Comparison of ENCODE assay signal across 14 cellular contexts in the genomic region with DNA sequence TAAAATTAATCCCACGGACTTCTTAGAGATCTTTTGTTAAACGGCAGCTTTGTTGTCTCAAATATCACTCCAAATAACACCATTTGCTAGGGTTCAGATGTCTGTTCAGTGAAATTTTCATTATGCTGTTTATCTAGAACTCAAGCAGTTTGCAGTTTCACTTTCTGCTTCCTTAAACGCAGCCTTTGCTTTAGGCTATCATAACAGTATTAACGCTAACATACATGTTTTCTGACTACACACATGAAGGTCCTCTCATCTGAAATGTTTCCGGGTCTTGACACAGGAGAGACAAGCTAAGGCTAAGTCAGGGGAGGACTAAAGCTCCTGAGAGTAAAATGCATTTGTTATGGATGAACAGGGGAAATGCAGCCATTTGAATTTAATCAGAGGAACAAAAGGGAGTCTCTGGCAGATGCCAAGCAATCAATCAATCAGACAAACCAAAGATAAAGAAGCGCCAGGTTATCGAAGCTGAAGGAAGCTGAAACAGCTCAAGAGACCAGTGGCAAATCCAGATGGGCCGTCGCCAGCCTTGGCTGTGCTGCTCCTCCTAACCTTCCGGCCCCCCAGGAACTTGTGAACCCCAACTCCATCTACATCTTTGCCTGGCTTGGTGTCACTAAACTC. TPM values are rescaled to one million over a fixed set of nuclear protein-coding genes. Genes with fewer than 3 reads are reported as not detected.
DNase-seq lines count a peak whose midpoint lies in the region; ATAC-seq and TF ChIP-seq lines count a peak whose summit lies in the region.
"Had no signal": no experiment of that assay in that cellular context is flagged by ENCODE, and none has a peak within 500 bp of the region (broad histone marks: within the 10 kb centered on the region; RNA-seq: fewer than 3 reads in every experiment).

No MANE protein-coding gene starts in this region.

- peaks cover 39 to 54% of the 10 kb centered on the region in 2 donors for H3K36me3 Mint-ChIP-seq in CD4-positive, alpha-beta memory T cell
- peaks cover 9% of the 10 kb centered on the region for H3K36me3 Mint-ChIP-seq in activated naive CD8-positive, alpha-beta T cell treated with anti-CD3 and anti-CD28 coated beads for 36 hours
- H3K36me3 Mint-ChIP-seq in nephron (ENCODE audit: low read depth) = peaks cover 58% of the 10 kb centered on the region

- no peak for TF ChIP-seq CTCF in nephron (IDR thresholded peaks at IDR 0.05; ENCODE audit: unreplicated experiment in 3 of 3)

- no peaks in the 10 kb centered on the region for H3K9me3 ChIP-seq in CD4-positive, alpha-beta memory T cell (ENCODE audit: control insufficient read depth in 1 of 2, low read length in 2 of 2)

- CTCF ChIA-PET in CD4-positive, alpha-beta memory T cell (lab: Charles Lee; ENCODE audit: partially characterized antibody) = no interaction called here

- peak in 2 of 5 donors; percentile 27 to 34 for DNase-seq in CD4-positive, alpha-beta memory T cell
- no peak for DNase-seq in activated naive CD8-positive, alpha-beta T cell treated with anti-CD3 and anti-CD28 coated beads for 36 hours
- no peak for DNase-seq in NCI-H2227 (lab: John Stamatoyannopoulos, UW; ENCODE audit: unreplicated experiment)
- DNase-seq in CD1c-positive myeloid dendritic cell (ENCODE audit: extremely low spot score) = no peak
- no peak for DNase-seq in dedifferentiated amniotic fluid mesenchymal stem cell (ENCODE audit: extremely low spot score)
- DNase-seq: activated effector memory CD4-positive, alpha-beta T cell treated with Interleukin-2 at 50 U/mL for 16 hours; dermis blood vessel endothelial cell; DMS 273 treated with DMSO at 0.1 percent for 48 hours; NCI-H1105 treated with DMSO at 0.1 percent for 48 hours; trophoblast cell had no signal

- H3K27me3 Mint-ChIP-seq in CD4-positive, alpha-beta memory T cell = no peaks in the 10 kb centered on the region
- H3K27me3 Mint-ChIP-seq in activated naive CD8-positive, alpha-beta T cell treated with anti-CD3 and anti-CD28 coated beads for 36 hours = no peaks in the 10 kb centered on the region
- no peaks in the 10 kb centered on the region for H3K27me3 Mint-ChIP-seq in nephron (ENCODE audit: low read depth)

- H3K4me3 Mint-ChIP-seq in CD4-positive, alpha-beta memory T cell = peak overlapping the region in 7 of 8 donors; percentile 66 to 86 (median 78)
- H3K4me3 Mint-ChIP-seq in activated naive CD8-positive, alpha-beta T cell treated with anti-CD3 and anti-CD28 coated beads for 36 hours = no peak overlapping the region
- H3K4me3 Mint-ChIP-seq in nephron = peak overlapping the region in 1 of 3 experiments; percentile 35

- POLR2A ChIA-PET in CD4-positive, alpha-beta memory T cell (lab: Charles Lee; ENCODE audit: partially characterized antibody) = interaction anchor here (1.1 to 3.8 kb wide), 3 partner anchors 12 to 16 kb away, joined by 3 to 21 read pairs (median 4); partner anchors contain the start of gene CCSAP

- no peaks in the 10 kb centered on the region for H3K27me3 ChIP-seq in CD4-positive, alpha-beta memory T cell (ENCODE audit: insufficient read depth, low read length)

- H3K9me3 Mint-ChIP-seq in CD4-positive, alpha-beta memory T cell = no peaks in the 10 kb centered on the region
- H3K9me3 Mint-ChIP-seq in activated naive CD8-positive, alpha-beta T cell treated with anti-CD3 and anti-CD28 coated beads for 36 hours = no peaks in the 10 kb centered on the region
- H3K9me3 Mint-ChIP-seq in nephron = no peaks in the 10 kb centered on the region

- peaks cover 9% of the 10 kb centered on the region for H3K36me3 ChIP-seq in CD4-positive, alpha-beta memory T cell (ENCODE audit: insufficient read depth, low read length)

- H3K4me1 Mint-ChIP-seq in CD4-positive, alpha-beta memory T cell = peaks cover 7 to 56% (median 43%) of the 10 kb centered on the region in 4 donors
- peaks cover 6% of the 10 kb centered on the region for H3K4me1 Mint-ChIP-seq in activated naive CD8-positive, alpha-beta T cell treated with anti-CD3 and anti-CD28 coated beads for 36 hours
- H3K4me1 Mint-ChIP-seq in nephron = peaks cover 17% of the 10 kb centered on the region

- H3K27ac Mint-ChIP-seq in CD4-positive, alpha-beta memory T cell = peak overlapping the region; percentile 57 to 98 (median 97)
- H3K27ac Mint-ChIP-seq in activated naive CD8-positive, alpha-beta T cell treated with anti-CD3 and anti-CD28 coated beads for 36 hours = peak overlapping the region; percentile 28
- H3K27ac Mint-ChIP-seq in nephron = peak overlapping the region in 2 of 3 experiments; percentile 6 to 49

- peak; percentile 43 for ATAC-seq in HG02852 (IDR thresholded peaks at IDR 0.05; ENCODE audit: unreplicated experiment)

- peak overlapping the region; percentile 62 for H3K27ac ChIP-seq in CD4-positive, alpha-beta memory T cell (ENCODE audit: low read depth, low read length)
- H3K27ac ChIP-seq: HL-60 had no signal

- peak overlapping the region in 1 of 2 donors; percentile 3 for H3K4me3 ChIP-seq in CD4-positive, alpha-beta memory T cell (ENCODE audit: low read length in 2 of 2)
- H3K4me3 ChIP-seq: lung had no signal

- intact Hi-C loops in CD4-positive, alpha-beta memory T cell (cut with micrococcal nuclease) = loop anchor here (1.0 kb wide), 1 partner anchor 15 kb away; no protein-coding TSS in a partner anchor

- peaks cover 16% of the 10 kb centered on the region for H3K4me1 ChIP-seq in CD4-positive, alpha-beta memory T cell (ENCODE audit: insufficient read depth, low read length)

RNA-seq across cellular contexts. Expression of gene CCSAP, which starts 16.9 kb away (rescaled TPM):
- 10 to 100 TPM; 17.5 to 18.3 TPM for total RNA-seq in CD4-positive, alpha-beta memory T cell
- 1 to 10 TPM; 3.9 to 4.1 TPM for polyA plus RNA-seq in CD4-positive, alpha-beta memory T cell
- total RNA-seq in activated naive CD8-positive, alpha-beta T cell treated with anti-CD3 and anti-CD28 coated beads for 36 hours = 1 to 10 TPM; 7.6 to 8.2 TPM

RNA-seq across cellular contexts. Expression of gene RAB4A, which starts 55.1 kb away (rescaled TPM):
- total RNA-seq in CD4-positive, alpha-beta memory T cell = 10 to 100 TPM; 43.7 to 44.9 TPM
- 10 to 100 TPM; 18.8 to 23.0 TPM for polyA plus RNA-seq in CD4-positive, alpha-beta memory T cell
- 10 to 100 TPM; 36.0 to 36.9 TPM for total RNA-seq in activated naive CD8-positive, alpha-beta T cell treated with anti-CD3 and anti-CD28 coated beads for 36 hours

Comparison
In these comparisons a context has a peak if more than half of its experiments do, and no peak if none do; other contexts are left out.
1. H3K27ac Mint-ChIP-seq: peak in every context shown above with its lines; median percentile 97 in CD4-positive, alpha-beta memory T cell; 28 in activated naive CD8-positive, alpha-beta T cell treated with anti-CD3 and anti-CD28 coated beads for 36 hours; 28 in nephron.